9 cellular contexts compared by ENCODE assay signal in the genomic region with DNA sequence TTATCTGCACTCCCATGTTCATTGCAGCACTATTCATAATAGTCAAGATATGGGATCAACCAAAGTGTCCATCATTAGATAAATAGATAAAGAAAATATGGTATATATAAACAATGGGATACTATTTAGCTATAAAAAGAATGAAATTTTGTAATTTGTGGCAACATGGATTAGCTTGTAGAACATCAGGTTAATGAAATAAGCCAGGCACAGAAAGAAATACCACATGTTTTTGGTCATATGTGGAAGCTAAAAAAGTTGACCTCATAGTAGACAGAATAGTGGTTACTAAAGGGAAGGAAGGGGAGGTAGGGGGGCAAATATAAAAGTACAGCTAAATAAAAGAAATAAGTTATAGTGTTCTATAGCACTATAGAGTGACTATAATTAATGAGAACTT.
"Had no signal": no experiment of that assay in that cellular context is flagged by ENCODE, and none has a peak within 500 bp of the region (broad histone marks: within the 10 kb centered on the region; RNA-seq: fewer than 3 reads in every experiment).

No MANE protein-coding gene starts in this region.

- H3K4me3 Mint-ChIP-seq: GM23338, H9, HFFc6 had no signal

- H3K27ac Mint-ChIP-seq: GM23338, H9, HFFc6 had no signal

- H3K36me3 ChIP-seq: HAP-1 had no signal

- H3K4me1 Mint-ChIP-seq: GM23338, H9 had no signal

- H3K27ac ChIP-seq: GM23248 had no signal

- H3K4me2 ChIP-seq: GM23338 had no signal

- H3K4me1 ChIP-seq: HAP-1 had no signal

- H3K4me3 ChIP-seq: GM23248, GM23338, HAP-1 had no signal

- H3K9me3 ChIP-seq: HAP-1 had no signal

- ATAC-seq: GM23338, HCT116 had no signal

- H2AFZ ChIP-seq: GM23248, GM23338 had no signal

- DNase-seq: GM23248, GOT3, H7, H9, HCEC 1CT, HFFc6 had no signal

- H3K9ac ChIP-seq: GM23248 had no signal
